In the genomic region with DNA sequence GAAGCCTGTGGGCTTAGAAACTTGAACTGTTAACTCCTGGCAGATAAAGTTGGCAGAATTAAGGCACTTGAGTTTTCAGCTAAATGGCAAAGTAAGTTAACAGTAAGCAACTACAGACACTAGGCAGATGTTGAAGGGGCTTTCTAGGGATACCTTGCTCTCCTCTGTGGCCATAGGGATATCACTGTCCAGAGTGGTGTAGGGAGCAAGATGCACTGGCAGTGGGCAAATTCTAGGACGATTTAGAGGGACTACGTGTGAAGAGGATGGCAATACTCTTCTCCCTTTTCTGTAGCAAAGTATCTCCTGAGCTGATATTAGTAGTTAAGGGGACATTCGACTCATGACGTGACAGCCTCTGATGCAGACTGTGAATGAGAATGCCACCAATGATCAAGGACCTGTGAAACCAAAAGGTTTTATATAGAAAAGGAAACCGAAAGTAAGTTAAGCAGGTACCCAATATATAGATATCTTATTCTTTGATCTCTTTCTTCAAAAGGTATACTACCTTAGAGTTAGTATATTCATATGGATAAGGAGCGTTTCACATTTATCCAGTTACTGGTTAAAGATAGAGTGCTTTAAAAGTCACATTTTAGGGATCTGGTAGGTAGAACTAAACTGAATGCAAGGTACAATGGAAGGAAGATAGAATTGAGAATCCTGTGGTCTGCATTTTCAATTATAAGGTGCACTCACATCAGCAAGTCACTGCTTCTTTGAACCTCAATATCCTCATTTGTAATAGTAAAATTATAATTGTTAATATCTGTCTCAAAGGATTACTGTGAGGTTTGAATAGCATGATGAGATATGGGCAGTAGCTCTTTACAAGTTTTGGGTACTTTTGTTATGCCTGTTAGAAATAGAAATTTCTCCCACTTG, we compare ENCODE assay signal across 9 cellular contexts.
A peak's percentile ranks its signal among the peaks of the same experiment; 100 is the strongest.
DNase-seq lines count a peak whose midpoint lies in the region; ATAC-seq and TF ChIP-seq lines count a peak whose summit lies in the region.
"Had no signal": no experiment of that assay in that cellular context is flagged by ENCODE, and none has a peak within 500 bp of the region (broad histone marks: within the 10 kb centered on the region; RNA-seq: fewer than 3 reads in every experiment).

No MANE protein-coding gene starts in this region.

- peak overlapping the region in 6 of 7 donors; percentile 16 to 89 (median 76) for H3K27ac Mint-ChIP-seq in CD4-positive, alpha-beta memory T cell
- no peak overlapping the region for H3K27ac Mint-ChIP-seq in mesothelial cell of epicardium
- H3K27ac Mint-ChIP-seq: T-helper 1 cell treated with Interleukin-12 subunit alpha and Interleukin-12 subunit beta and Interleukin-4 antibody, amounts not matched to agents 30 μg/mL and 1 μg/mL, for 36 hours had no signal

- no peaks in the 10 kb centered on the region for H3K27me3 ChIP-seq in CD4-positive, alpha-beta memory T cell (ENCODE audit: insufficient read depth, low read length)
- no peaks in the 10 kb centered on the region for H3K27me3 ChIP-seq in effector memory CD4-positive, alpha-beta T cell (replicated peaks; ENCODE audit: control insufficient read depth, insufficient read depth, low read length, poor library complexity, severe bottlenecking)

- CTCF ChIA-PET in CD4-positive, alpha-beta memory T cell (lab: Charles Lee; ENCODE audit: partially characterized antibody): no interaction called here

- H3K36me3 Mint-ChIP-seq in CD4-positive, alpha-beta memory T cell: no peaks in the 10 kb centered on the region
- no peaks in the 10 kb centered on the region for H3K36me3 Mint-ChIP-seq in mesothelial cell of epicardium

- POLR2A ChIA-PET in CD4-positive, alpha-beta memory T cell (lab: Charles Lee; ENCODE audit: partially characterized antibody): no interaction called here

- no peaks in the 10 kb centered on the region for H3K27me3 Mint-ChIP-seq in CD4-positive, alpha-beta memory T cell
- no peaks in the 10 kb centered on the region for H3K27me3 Mint-ChIP-seq in mesothelial cell of epicardium (ENCODE audit: low read depth)

- H3K4me3 Mint-ChIP-seq in CD4-positive, alpha-beta memory T cell: peak overlapping the region; percentile 23 to 84 (median 78)
- H3K4me3 Mint-ChIP-seq in mesothelial cell of epicardium: no peak overlapping the region
- H3K4me3 Mint-ChIP-seq: T-helper 1 cell treated with Interleukin-12 subunit alpha and Interleukin-12 subunit beta and Interleukin-4 antibody, amounts not matched to agents 30 μg/mL and 1 μg/mL, for 36 hours had no signal

- peaks cover 7% of the 10 kb centered on the region for H3K4me1 ChIP-seq in CD4-positive, alpha-beta memory T cell (ENCODE audit: insufficient read depth, low read length)
- no peaks in the 10 kb centered on the region for H3K4me1 ChIP-seq in effector memory CD4-positive, alpha-beta T cell (ENCODE audit: control insufficient read depth, insufficient read depth, low read length, poor library complexity, severe bottlenecking)

- no peaks in the 10 kb centered on the region for H3K36me3 ChIP-seq in CD4-positive, alpha-beta memory T cell (ENCODE audit: insufficient read depth, low read length)
- H3K36me3 ChIP-seq in effector memory CD4-positive, alpha-beta T cell (ENCODE audit: control insufficient read depth, insufficient read depth, low read length): no peaks in the 10 kb centered on the region

- H3K9me3 Mint-ChIP-seq in CD4-positive, alpha-beta memory T cell: peaks cover 0 to 3% (median 0%) of the 10 kb centered on the region in 8 donors
- no peaks in the 10 kb centered on the region for H3K9me3 Mint-ChIP-seq in mesothelial cell of epicardium
- H3K9me3 Mint-ChIP-seq: T-helper 1 cell treated with Interleukin-12 subunit alpha and Interleukin-12 subunit beta and Interleukin-4 antibody, amounts not matched to agents 30 μg/mL and 1 μg/mL, for 36 hours had no signal

- peak overlapping the region; percentile 15 for H3K27ac ChIP-seq in CD4-positive, alpha-beta memory T cell (ENCODE audit: low read depth, low read length)
- no peak overlapping the region for H3K27ac ChIP-seq in effector memory CD4-positive, alpha-beta T cell (ENCODE audit: insufficient read depth, low read length, poor library complexity, severe bottlenecking)

- H3K4me3 ChIP-seq in CD4-positive, alpha-beta memory T cell (ENCODE audit: low read length in 2 of 2): peak overlapping the region in 1 of 2 donors; percentile 10
- no peak overlapping the region for H3K4me3 ChIP-seq in effector memory CD4-positive, alpha-beta T cell (ENCODE audit: insufficient read depth, low read depth, low read length, poor library complexity, severe bottlenecking)

- intact Hi-C loops in CD4-positive, alpha-beta memory T cell (cut with micrococcal nuclease): no loop called here

- TF ChIP-seq CTCF in mesothelial cell of epicardium (IDR thresholded peaks at IDR 0.05; ENCODE audit: unreplicated experiment): no peak

- ATAC-seq in GM18909 (IDR thresholded peaks at IDR 0.05; ENCODE audit: poor library complexity, unreplicated experiment) (peak; percentile 94), HG02973 (IDR thresholded peaks at IDR 0.05; ENCODE audit: unreplicated experiment) (peak; percentile 97)

- DNase-seq in CD4-positive, alpha-beta memory T cell: peak; percentile 7 to 42 (median 19)
- DNase-seq in NCI-H774 (lab: John Stamatoyannopoulos, UW) (peak; percentile 58), iPS-NIHi7 (ENCODE audit: extremely low spot score) (no peak), mesothelial cell of epicardium (ENCODE audit: low spot score in 2 of 2, unreplicated experiment in 2 of 2) (no peak)
- no peak for DNase-seq in effector memory CD4-positive, alpha-beta T cell
- DNase-seq in activated CD4-positive, CD25-positive, alpha-beta regulatory T cell (lab: John Stamatoyannopoulos, UW): no peak

- no peaks in the 10 kb centered on the region for H3K9me3 ChIP-seq in CD4-positive, alpha-beta memory T cell (ENCODE audit: control insufficient read depth in 1 of 2, low read length in 2 of 2)
- H3K9me3 ChIP-seq in effector memory CD4-positive, alpha-beta T cell (ENCODE audit: control insufficient read depth, low read length): no peaks in the 10 kb centered on the region

- H3K4me1 Mint-ChIP-seq in CD4-positive, alpha-beta memory T cell: peaks cover 9 to 13% (median 11%) of the 10 kb centered on the region in 4 donors
- peaks cover 15% of the 10 kb centered on the region for H3K4me1 Mint-ChIP-seq in mesothelial cell of epicardium

Comparison
In these comparisons a context has a peak if more than half of its experiments do, and no peak if none do; other contexts are left out.
1. DNase-seq: peak in CD4-positive, alpha-beta memory T cell (5 of 5) and NCI-H774 (single experiment); none in iPS-NIHi7 (single experiment), mesothelial cell of epicardium (0 of 2), effector memory CD4-positive, alpha-beta T cell (0 of 3) and activated CD4-positive, CD25-positive, alpha-beta regulatory T cell (0 of 4).